27 cellular contexts compared by ENCODE assay signal in the genomic region with DNA sequence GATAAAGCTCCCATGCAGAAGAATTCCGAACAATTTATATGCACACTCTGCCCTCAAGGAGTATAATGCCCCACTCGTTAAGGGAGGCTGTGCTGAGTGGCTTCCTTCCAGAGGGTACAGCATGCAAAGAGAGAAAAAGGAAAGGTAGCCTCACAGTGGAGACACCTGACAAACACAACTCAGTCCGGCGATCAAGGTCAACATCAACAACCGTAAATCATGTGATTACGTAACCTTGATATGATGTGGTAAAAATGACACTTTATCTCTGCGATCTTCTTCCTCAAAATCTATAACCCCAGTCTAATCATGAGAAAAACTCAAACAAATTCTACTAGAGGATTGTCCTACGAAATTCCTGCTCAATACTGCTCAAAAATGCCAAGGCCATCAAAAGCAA.
"Had no signal": no experiment of that assay in that cellular context is flagged by ENCODE, and none has a peak within 500 bp of the region (broad histone marks: within the 10 kb centered on the region; RNA-seq: fewer than 3 reads in every experiment).

No MANE protein-coding gene starts in this region.

- H3K27me3 ChIP-seq: ascending aorta, body of pancreas, SJSA1 had no signal

- ATAC-seq: activated CD8-positive, alpha-beta memory T cell treated with anti-CD3 and anti-CD28 coated beads, Interleukin-2, amount 10 ng/mL, durations not matched to agents 7 days and 5 days; activated naive CD4-positive, alpha-beta T cell treated with anti-CD3 and anti-CD28 coated beads, Interleukin-2, amount 50 U/mL, for 72 hours; activated naive CD8-positive, alpha-beta T cell treated with anti-CD3 and anti-CD28 coated beads, Interleukin-2, amount 50 U/mL, for 24 hours; activated T-cell treated with anti-CD3 and anti-CD28 coated beads, Interleukin-2, amount 50 U/mL, for 4 hours; body of pancreas; Panc1 had no signal

- DNase-seq: activated B cell treated with CpG ODN at 0.5 μM for 24 hours; activated CD4-positive, alpha-beta T cell treated with anti-CD3 and anti-CD28 coated beads for 1 hour; activated CD4-positive, alpha-beta T cell treated with anti-CD3 and anti-CD28 coated beads, Interleukin-2, amount 10 ng/mL, durations not matched to agents 24 days and 14 days; activated CD4-positive, alpha-beta T cell treated with anti-CD3 and anti-CD28 coated beads, Interleukin-2, amount 50 U/mL, for 48 hours; activated CD8-positive, alpha-beta memory T cell treated with anti-CD3 and anti-CD28 coated beads, Interleukin-2, amount 10 ng/mL, durations not matched to agents 7 days and 5 days; activated effector memory CD4-positive, alpha-beta T cell treated with anti-CD3 and anti-CD28 coated beads, Interleukin-2, amount 50 U/mL, for 16 hours; activated naive CD4-positive, alpha-beta T cell treated with Interleukin-2 at 50 U/mL for 16 hours; activated naive CD8-positive, alpha-beta T cell treated with anti-CD3 and anti-CD28 coated beads, Interleukin-2, amount 50 U/mL, for 24 hours; activated T-cell treated with anti-CD3 and anti-CD28 coated beads, Interleukin-2, amount 50 U/mL, for 4 hours; amniotic stem cell; body of pancreas; central memory CD4-positive, alpha-beta T cell; Karpas-422; MM.1S; NCI-H1105; NCI-H1436; NCI-H1694 treated with DMSO at 0.1 percent for 48 hours; NCI-H2029 treated with DMSO at 0.1 percent for 48 hours; NCI-H446; NCI-H524; Right ventricle myocardium superior; RPMI8226 had no signal

- H3K4me1 ChIP-seq: ascending aorta, body of pancreas, SJSA1 had no signal

- H3K36me3 ChIP-seq: ascending aorta, SJSA1 had no signal

- H3K9me3 ChIP-seq: ascending aorta, body of pancreas, SJSA1 had no signal

- H3K4me3 ChIP-seq: ascending aorta, body of pancreas, SJSA1 had no signal

- H3K27ac ChIP-seq: ascending aorta, body of pancreas, SJSA1 had no signal

- FAIRE-seq: bronchial epithelial cell had no signal
